ENCODE assay signal across 20 cellular contexts in the genomic region with DNA sequence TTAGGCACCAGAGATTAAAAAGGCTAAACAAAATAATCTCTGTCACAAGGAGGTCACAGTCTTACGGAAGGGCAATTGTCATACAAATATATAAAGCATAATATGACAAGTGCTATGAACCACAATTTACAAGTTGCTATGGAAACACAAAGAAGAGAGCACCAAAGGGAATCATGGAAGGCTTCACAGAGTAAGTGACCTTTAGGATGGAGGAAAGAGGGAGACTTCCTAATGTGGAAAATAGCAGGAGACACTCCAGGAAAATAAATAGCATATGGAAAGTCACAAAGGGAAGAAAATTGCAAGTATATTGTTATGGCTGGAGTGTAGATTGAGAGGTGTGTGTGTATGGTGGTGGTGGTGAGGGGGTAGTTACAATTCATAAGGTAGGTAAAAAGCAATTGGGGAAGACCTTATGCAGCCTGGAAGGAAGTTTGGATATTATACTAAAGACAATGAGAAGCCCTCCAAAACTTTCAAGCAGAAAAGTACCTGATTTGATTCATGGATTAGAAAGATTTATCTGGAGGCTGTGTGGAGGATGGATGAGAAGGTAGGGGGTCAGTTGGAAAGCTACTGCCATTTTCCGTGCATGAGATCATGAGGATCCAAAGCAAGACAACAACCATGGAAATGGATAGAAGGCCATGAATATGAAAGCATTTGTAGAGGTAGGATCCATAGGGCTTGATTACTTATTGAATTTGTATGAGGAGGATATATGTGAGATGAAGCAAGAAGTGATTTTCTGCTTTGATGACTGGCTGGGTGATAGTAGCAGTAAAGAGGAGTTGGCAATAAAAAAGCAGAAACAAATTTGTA.
A peak's percentile ranks its signal among the peaks of the same experiment; 100 is the strongest.
DNase-seq lines count a peak whose midpoint lies in the region; ATAC-seq, FAIRE-seq and TF ChIP-seq lines count a peak whose summit lies in the region.
"Had no signal": no experiment of that assay in that cellular context is flagged by ENCODE, and none has a peak within 500 bp of the region (broad histone marks: within the 10 kb centered on the region; RNA-seq: fewer than 3 reads in every experiment).

No MANE protein-coding gene starts in this region.

- no peaks in the 10 kb centered on the region for H3K27me3 Mint-ChIP-seq in activated T-cell treated with anti-CD3 and anti-CD28 coated beads, Interleukin-2, amount 50 U/mL, for 72 hours (ENCODE audit: low read depth)
- no peaks in the 10 kb centered on the region for H3K27me3 Mint-ChIP-seq in activated naive CD8-positive, alpha-beta T cell
- no peaks in the 10 kb centered on the region for H3K27me3 Mint-ChIP-seq in stimulated activated memory B cell treated with anti-CD40 and anti-IgM and Interleukin-4, amounts not matched to agents 10 μg/mL and 1 μg/mL and 100 μg/mL, for 72 hours

- H3K9me3 Mint-ChIP-seq in activated T-cell treated with anti-CD3 and anti-CD28 coated beads, Interleukin-2, amount 50 U/mL, for 72 hours = peaks cover 0 to 3% of the 10 kb centered on the region in 2 donors
- H3K9me3 Mint-ChIP-seq in activated naive CD8-positive, alpha-beta T cell (ENCODE audit: low read depth) = no peaks in the 10 kb centered on the region
- H3K9me3 Mint-ChIP-seq in stimulated activated memory B cell treated with anti-CD40 and anti-IgM and Interleukin-4, amounts not matched to agents 10 μg/mL and 1 μg/mL and 100 μg/mL, for 72 hours = peaks cover 15% of the 10 kb centered on the region
- H3K9me3 Mint-ChIP-seq: IgD-negative memory B cell had no signal

- H3K27ac Mint-ChIP-seq in activated T-cell treated with anti-CD3 and anti-CD28 coated beads, Interleukin-2, amount 50 U/mL, for 72 hours = peak overlapping the region; percentile 17
- peak overlapping the region; percentile 99 for H3K27ac Mint-ChIP-seq in activated naive CD8-positive, alpha-beta T cell
- H3K27ac Mint-ChIP-seq in stimulated activated memory B cell treated with anti-CD40 and anti-IgM and Interleukin-4, amounts not matched to agents 10 μg/mL and 1 μg/mL and 100 μg/mL, for 72 hours = peak overlapping the region; percentile 87

- H3K4me1 Mint-ChIP-seq in activated T-cell treated with anti-CD3 and anti-CD28 coated beads, Interleukin-2, amount 50 U/mL, for 72 hours (ENCODE audit: low read depth) = peaks cover 87% of the 10 kb centered on the region
- peaks cover 74% of the 10 kb centered on the region for H3K4me1 Mint-ChIP-seq in activated naive CD8-positive, alpha-beta T cell (ENCODE audit: low read depth)
- peaks cover 66% of the 10 kb centered on the region for H3K4me1 Mint-ChIP-seq in stimulated activated memory B cell treated with anti-CD40 and anti-IgM and Interleukin-4, amounts not matched to agents 10 μg/mL and 1 μg/mL and 100 μg/mL, for 72 hours

- FAIRE-seq in GM12891 (lab: Jason Lieb, UNC) = peak; percentile 48
- FAIRE-seq: D721Med had no signal

- TF ChIP-seq POLR2A in GM12891 (IDR thresholded peaks at IDR 0.05; ENCODE audit: low read depth, low read length) = no peak; the same call in none of the 2 replicates

- H3K4me3 Mint-ChIP-seq in activated T-cell treated with anti-CD3 and anti-CD28 coated beads, Interleukin-2, amount 50 U/mL, for 72 hours = no peak overlapping the region
- no peak overlapping the region for H3K4me3 Mint-ChIP-seq in activated naive CD8-positive, alpha-beta T cell
- no peak overlapping the region for H3K4me3 Mint-ChIP-seq in stimulated activated memory B cell treated with anti-CD40 and anti-IgM and Interleukin-4, amounts not matched to agents 10 μg/mL and 1 μg/mL and 100 μg/mL, for 72 hours
- H3K4me3 Mint-ChIP-seq: IgD-negative memory B cell had no signal

- H3K36me3 Mint-ChIP-seq in activated T-cell treated with anti-CD3 and anti-CD28 coated beads, Interleukin-2, amount 50 U/mL, for 72 hours (ENCODE audit: insufficient read depth in 2 of 2) = peaks cover 12 to 15% of the 10 kb centered on the region in 2 donors
- H3K36me3 Mint-ChIP-seq in activated naive CD8-positive, alpha-beta T cell = peaks cover 18% of the 10 kb centered on the region
- peaks cover 44% of the 10 kb centered on the region for H3K36me3 Mint-ChIP-seq in stimulated activated memory B cell treated with anti-CD40 and anti-IgM and Interleukin-4, amounts not matched to agents 10 μg/mL and 1 μg/mL and 100 μg/mL, for 72 hours

- no peak for ATAC-seq in activated T-cell treated with anti-CD3 and anti-CD28 coated beads, Interleukin-2, amount 50 U/mL, for 72 hours (replicated peaks in 1 of 2)
- ATAC-seq in stimulated activated memory B cell treated with anti-CD40 and anti-IgM and Interleukin-4, amounts not matched to agents 10 μg/mL and 1 μg/mL and 100 μg/mL, for 72 hours = no peak
- ATAC-seq in omental fat pad (ENCODE audit: low FRiP score) = no peak
- ATAC-seq in GM21528 (IDR thresholded peaks at IDR 0.05; ENCODE audit: low FRiP score, unreplicated experiment) = no peak
- ATAC-seq: esophagus mucosa, foreskin keratinocyte, left cardiac atrium had no signal

- DNase-seq in activated T-cell treated with anti-CD3 and anti-CD28 coated beads, Interleukin-2, amount 50 U/mL, for 72 hours = no peak
- DNase-seq in activated T-cell treated with anti-CD3 and anti-CD28 coated beads for 4 hours = no peak
- no peak for DNase-seq in GM12891 (ENCODE audit: insufficient read length, low spot score)
- DNase-seq in omental fat pad (ENCODE audit: low spot score) = no peak
- DNase-seq: ACHN; foreskin keratinocyte; left cardiac atrium; mammary epithelial cell; NCI-H2081 treated with DMSO at 0.1 percent for 48 hours; NCI-H345; NCI-H82; SK-N-SH; stimulated activated CD8-positive, alpha-beta memory T cell treated with anti-CD3 and anti-CD28 coated beads, Interleukin-4, amount 100 ng/mL, for 48 hours; T1000 had no signal

- TF ChIP-seq CTCF in omental fat pad (IDR thresholded peaks at IDR 0.05) = no peak

TF ChIP-seq in GM12891, 5 proteins besides CTCF, POLR2A, EP300 and RAD21:
- no peak for TF ChIP-seq POU2F2 (IDR thresholded peaks at IDR 0.05; ENCODE audit: low read depth, low read length)
- TF ChIP-seq PAX5 (IDR thresholded peaks at IDR 0.05; ENCODE audit: insufficient read depth, low read length, severe bottlenecking) = no peak
- no peak for TF ChIP-seq SPI1 (IDR thresholded peaks at IDR 0.05; ENCODE audit: low read depth, low read length)
- peak; percentile 26 for TF ChIP-seq POLR2AphosphoS5 (IDR thresholded peaks at IDR 0.05; ENCODE audit: low read depth, low read length)
- no peak for TF ChIP-seq TAF1 (IDR thresholded peaks at IDR 0.05; ENCODE audit: low read depth, low read length)

Comparison
In these comparisons a context has a peak if more than half of its experiments do, and no peak if none do; other contexts are left out.
1. H3K27ac Mint-ChIP-seq: peak in every context shown above with its lines; median percentile 99 in activated naive CD8-positive, alpha-beta T cell; 87 in stimulated activated memory B cell treated with anti-CD40 and anti-IgM and Interleukin-4, amounts not matched to agents 10 μg/mL and 1 μg/mL and 100 μg/mL, for 72 hours; 17 in activated T-cell treated with anti-CD3 and anti-CD28 coated beads, Interleukin-2, amount 50 U/mL, for 72 hours.